ENCODE assay signal across 22 cellular contexts in the genomic region with DNA sequence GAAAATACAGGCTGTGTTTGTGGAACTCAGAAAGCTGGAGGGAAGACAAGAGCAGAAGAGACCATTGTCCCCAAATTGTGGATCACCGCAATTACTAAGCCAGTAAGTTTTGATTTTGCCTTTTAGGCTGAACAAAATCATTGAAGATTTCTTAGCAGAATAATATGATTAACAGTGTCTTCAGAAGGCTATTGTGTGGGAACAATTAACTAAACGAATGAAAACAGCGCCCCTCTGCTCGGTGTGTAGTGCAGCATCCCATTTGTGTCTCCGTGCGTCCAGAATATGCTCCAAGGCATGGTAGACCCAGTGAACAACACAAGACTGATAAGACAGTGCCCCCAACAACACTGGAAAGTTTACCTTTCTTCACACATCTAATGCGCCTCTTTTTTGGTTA.
DNase-seq lines count a peak whose midpoint lies in the region; ATAC-seq and TF ChIP-seq lines count a peak whose summit lies in the region.
"Had no signal": no experiment of that assay in that cellular context is flagged by ENCODE, and none has a peak within 500 bp of the region (broad histone marks: within the 10 kb centered on the region; RNA-seq: fewer than 3 reads in every experiment).

No MANE protein-coding gene starts in this region.

- peak overlapping the region in 1 of 4 donors; percentile 18 for H3K4me3 Mint-ChIP-seq in CD4-positive, CD25-positive, alpha-beta regulatory T cell
- H3K4me3 Mint-ChIP-seq in CD8-positive, alpha-beta T cell: no peak overlapping the region
- no peak overlapping the region for H3K4me3 Mint-ChIP-seq in activated T-helper 17 cell treated with anti-CD3 and anti-CD28 coated beads, Interleukin-2, amount 50 U/mL, for 72 hours

- no peaks in the 10 kb centered on the region for H3K27me3 Mint-ChIP-seq in CD4-positive, CD25-positive, alpha-beta regulatory T cell
- H3K27me3 Mint-ChIP-seq in CD8-positive, alpha-beta T cell (ENCODE audit: low read depth): no peaks in the 10 kb centered on the region
- H3K27me3 Mint-ChIP-seq in activated T-helper 17 cell treated with anti-CD3 and anti-CD28 coated beads, Interleukin-2, amount 50 U/mL, for 72 hours: no peaks in the 10 kb centered on the region
- H3K27me3 Mint-ChIP-seq: CD4-positive, alpha-beta memory T cell had no signal

- H3K9me3 ChIP-seq in CD4-positive, CD25-positive, alpha-beta regulatory T cell (ENCODE audit: control insufficient read depth in 2 of 2, low read length in 2 of 2): no peaks in the 10 kb centered on the region
- no peaks in the 10 kb centered on the region for H3K9me3 ChIP-seq in CD8-positive, alpha-beta T cell (ENCODE audit: low read length)
- H3K9me3 ChIP-seq: SJCRH30, upper lobe of right lung had no signal

- H3K4me1 ChIP-seq in CD4-positive, CD25-positive, alpha-beta regulatory T cell (ENCODE audit: control insufficient read depth, insufficient read depth, low read length, poor library complexity, severe bottlenecking): peaks cover 45% of the 10 kb centered on the region
- H3K4me1 ChIP-seq in CD8-positive, alpha-beta T cell (ENCODE audit: insufficient read depth, low read length): peaks cover 58% of the 10 kb centered on the region
- H3K4me1 ChIP-seq: SJCRH30 had no signal

- no peak for DNase-seq in CD4-positive, CD25-positive, alpha-beta regulatory T cell
- no peak for DNase-seq in CD8-positive, alpha-beta T cell
- DNase-seq in activated gamma-delta T cell (lab: John Stamatoyannopoulos, UW): no peak
- DNase-seq in OCI-M1 (lab: John Stamatoyannopoulos, UW): no peak
- DNase-seq: activated CD4-positive, alpha-beta T cell treated with anti-CD3 and anti-CD28 coated beads, Interleukin-2, amount 50 U/mL, for 1 hour; activated T-cell treated with anti-CD3 and anti-CD28 coated beads for 4 hours; CD4-positive, alpha-beta memory T cell; cerebellar nuclear complex; DMS53; erythroblast; left cardiac atrium; mesendoderm; MV-4-11; NCI-H146; NCI-H524 treated with DMSO at 0.1 percent for 48 hours; SJCRH30; upper lobe of right lung had no signal

- no peak for ATAC-seq in CD4-positive, CD25-positive, alpha-beta regulatory T cell (ENCODE audit: low read depth in 2 of 2)
- no peak for ATAC-seq in CD8-positive, alpha-beta T cell
- ATAC-seq in activated T-helper 17 cell treated with anti-CD3 and anti-CD28 coated beads, Interleukin-2, amount 50 U/mL, for 72 hours (replicated peaks): no peak
- ATAC-seq in GM19395 (IDR thresholded peaks at IDR 0.05; ENCODE audit: unreplicated experiment): no peak
- no peak for ATAC-seq in HG03280 (IDR thresholded peaks at IDR 0.05; ENCODE audit: unreplicated experiment)
- ATAC-seq: left cardiac atrium, upper lobe of right lung had no signal

- H3K27ac ChIP-seq in CD4-positive, CD25-positive, alpha-beta regulatory T cell (ENCODE audit: insufficient read depth, low read length, poor library complexity, severe bottlenecking): peak overlapping the region; percentile 87
- H3K27ac ChIP-seq in CD8-positive, alpha-beta T cell (ENCODE audit: low read depth, low read length): no peak overlapping the region
- peak overlapping the region; percentile 0 for H3K27ac ChIP-seq in layer of hippocampus (ENCODE audit: low read depth, low read length)
- H3K27ac ChIP-seq: SJCRH30, skin epidermis, upper lobe of right lung had no signal

- CTCF ChIA-PET in CD8-positive, alpha-beta T cell (lab: Charles Lee): no interaction called here

- POLR2A ChIA-PET in CD8-positive, alpha-beta T cell (lab: Charles Lee): interaction anchor here (1.1 kb wide), 1 partner anchor 37 kb away, joined by 3 read pairs; no protein-coding TSS in a partner anchor

- intact Hi-C loops in CD8-positive, alpha-beta T cell (cut with DNase I, micrococcal nuclease): loop anchor here in 1 of 2 experiments (10.0 kb wide), 1 partner anchor 236 kb away; no protein-coding TSS in a partner anchor

- no peaks in the 10 kb centered on the region for H3K27me3 ChIP-seq in CD4-positive, CD25-positive, alpha-beta regulatory T cell (ENCODE audit: control insufficient read depth, insufficient read depth, low read length)
- no peaks in the 10 kb centered on the region for H3K27me3 ChIP-seq in CD8-positive, alpha-beta T cell (ENCODE audit: insufficient read depth, low read length)
- no peaks in the 10 kb centered on the region for H3K27me3 ChIP-seq in layer of hippocampus (ENCODE audit: control insufficient read depth, insufficient read depth, low read length)
- H3K27me3 ChIP-seq: SJCRH30, upper lobe of right lung had no signal

- TF ChIP-seq CTCF in CD8-positive, alpha-beta T cell (IDR thresholded peaks at IDR 0.05): no peak

- peaks cover 36 to 88% (median 66%) of the 10 kb centered on the region in 4 donors for H3K4me1 Mint-ChIP-seq in CD4-positive, CD25-positive, alpha-beta regulatory T cell
- H3K4me1 Mint-ChIP-seq in CD8-positive, alpha-beta T cell (ENCODE audit: low read depth): peaks cover 69% of the 10 kb centered on the region
- H3K4me1 Mint-ChIP-seq in activated T-helper 17 cell treated with anti-CD3 and anti-CD28 coated beads, Interleukin-2, amount 50 U/mL, for 72 hours: peaks cover 37% of the 10 kb centered on the region

- no peak overlapping the region for H3K4me3 ChIP-seq in CD4-positive, CD25-positive, alpha-beta regulatory T cell (ENCODE audit: low read depth, low read length)
- no peak overlapping the region for H3K4me3 ChIP-seq in CD8-positive, alpha-beta T cell (ENCODE audit: low read depth, low read length)
- H3K4me3 ChIP-seq: SJCRH30, skin epidermis, upper lobe of right lung had no signal

- peaks cover 46% of the 10 kb centered on the region for H3K36me3 Mint-ChIP-seq in CD4-positive, CD25-positive, alpha-beta regulatory T cell
- peaks cover 56% of the 10 kb centered on the region for H3K36me3 Mint-ChIP-seq in CD8-positive, alpha-beta T cell
- peaks cover 49% of the 10 kb centered on the region for H3K36me3 Mint-ChIP-seq in activated T-helper 17 cell treated with anti-CD3 and anti-CD28 coated beads, Interleukin-2, amount 50 U/mL, for 72 hours (ENCODE audit: low read depth)

- peaks cover 17% of the 10 kb centered on the region for H3K36me3 ChIP-seq in CD4-positive, CD25-positive, alpha-beta regulatory T cell (ENCODE audit: control insufficient read depth, insufficient read depth, low read length)
- no peaks in the 10 kb centered on the region for H3K36me3 ChIP-seq in CD8-positive, alpha-beta T cell (ENCODE audit: insufficient read depth, low read length)
- H3K36me3 ChIP-seq: SJCRH30 had no signal

- H3K27ac Mint-ChIP-seq in CD4-positive, CD25-positive, alpha-beta regulatory T cell: peak overlapping the region; percentile 89 to 99 (median 97)
- H3K27ac Mint-ChIP-seq in CD8-positive, alpha-beta T cell: peak overlapping the region; percentile 83
- H3K27ac Mint-ChIP-seq in activated T-helper 17 cell treated with anti-CD3 and anti-CD28 coated beads, Interleukin-2, amount 50 U/mL, for 72 hours: peak overlapping the region; percentile 93

- H3K9me3 Mint-ChIP-seq in CD4-positive, CD25-positive, alpha-beta regulatory T cell: peaks cover 0 to under 1% (median 0%) of the 10 kb centered on the region in 7 donors
- H3K9me3 Mint-ChIP-seq in CD8-positive, alpha-beta T cell: no peaks in the 10 kb centered on the region
- no peaks in the 10 kb centered on the region for H3K9me3 Mint-ChIP-seq in activated T-helper 17 cell treated with anti-CD3 and anti-CD28 coated beads, Interleukin-2, amount 50 U/mL, for 72 hours
- H3K9me3 Mint-ChIP-seq: CD4-positive, alpha-beta memory T cell had no signal
